In the genomic region with DNA sequence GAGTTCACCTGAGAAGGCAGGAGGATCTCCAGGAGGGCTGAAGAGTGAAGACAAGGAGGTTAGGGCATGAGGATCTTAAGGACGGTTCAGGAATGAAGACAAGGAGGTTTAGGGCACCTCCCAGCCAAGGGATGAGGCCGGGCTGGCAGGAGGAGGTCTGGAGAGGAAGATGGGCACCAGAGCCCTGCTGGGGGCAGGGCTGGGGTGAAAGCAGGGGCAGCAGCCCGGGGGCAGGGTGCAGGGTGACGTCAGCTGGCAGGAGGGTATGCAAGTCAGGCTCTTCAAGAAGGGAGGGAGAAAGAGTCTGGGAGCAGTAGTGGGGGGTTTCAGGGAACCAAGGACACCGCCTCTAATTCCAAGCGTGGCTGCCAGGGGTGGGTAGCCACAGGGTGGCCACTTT, we compare ENCODE assay signal across 17 cellular contexts.
DNase-seq lines count a peak whose midpoint lies in the region; ATAC-seq and TF ChIP-seq lines count a peak whose summit lies in the region.
"Had no signal": no experiment of that assay in that cellular context is flagged by ENCODE, and none has a peak within 500 bp of the region (broad histone marks: within the 10 kb centered on the region; RNA-seq: fewer than 3 reads in every experiment).

No MANE protein-coding gene starts in this region.

- H3K4me3 ChIP-seq in GM23338 (no peak overlapping the region), mesenchymal stem cell (ENCODE audit: insufficient read depth in 1 of 2, low read depth in 1 of 2, low read length in 2 of 2) (no peak overlapping the region)

- H3K79me1 ChIP-seq in mesenchymal stem cell (replicated peaks; ENCODE audit: low read length, poor library complexity, severe bottlenecking), result no peaks in the 10 kb centered on the region

- H3K14ac ChIP-seq in mesenchymal stem cell (ENCODE audit: low read length in 2 of 2), result no peak overlapping the region

- H3K27ac Mint-ChIP-seq in GM23338, result peak overlapping the region; percentile 63; the same call in 1 of the 2 replicates

- H3K27ac ChIP-seq in GM23338 (ENCODE audit: low read depth), result no peak overlapping the region
- no peak overlapping the region for H3K27ac ChIP-seq in mesenchymal stem cell (ENCODE audit: low read length, poor library complexity, severe bottlenecking)
- H3K27ac ChIP-seq in substantia nigra (ENCODE audit: low read depth, low read length, poor library complexity, severe bottlenecking), result peak overlapping the region; percentile 77
- H3K27ac ChIP-seq: C4-2B had no signal

- H2AFZ ChIP-seq in GM23338 (peak overlapping the region; percentile 28; the same call in 1 of the 2 replicates), mesenchymal stem cell (ENCODE audit: low read depth, low read length) (no peak overlapping the region)

- no peak overlapping the region for H2BK5ac ChIP-seq in mesenchymal stem cell (ENCODE audit: low read depth, low read length, poor library complexity, severe bottlenecking)

- peak overlapping the region; percentile 6 for H2BK15ac ChIP-seq in mesenchymal stem cell (ENCODE audit: low read depth, poor library complexity, severe bottlenecking)

- peak overlapping the region in 1 of 2 experiments; percentile 2 for H2BK12ac ChIP-seq in mesenchymal stem cell (ENCODE audit: low read length in 2 of 2)

- H3K18ac ChIP-seq in mesenchymal stem cell (ENCODE audit: low read depth in 1 of 2, low read length in 2 of 2), result no peak overlapping the region

- H3K9ac ChIP-seq in mesenchymal stem cell (ENCODE audit: low read length), result peak overlapping the region; percentile 83

- intact Hi-C loops in Right ventricle myocardium inferior (cut with DNase I), result no loop called here

- H3K4me1 ChIP-seq in GM23338 (ENCODE audit: insufficient read depth), result peaks cover 28% of the 10 kb centered on the region
- peaks cover 5% of the 10 kb centered on the region for H3K4me1 ChIP-seq in mesenchymal stem cell (ENCODE audit: control insufficient read depth, insufficient read depth, low read depth, low read length)

- no peak for ATAC-seq in GM23338
- ATAC-seq in Right ventricle myocardium inferior, result no peak
- ATAC-seq in omental fat pad (ENCODE audit: low FRiP score), result no peak
- ATAC-seq: HepG2 had no signal

- H4K20me1 ChIP-seq in GM23338 (replicated peaks; ENCODE audit: insufficient read depth), result no peaks in the 10 kb centered on the region

- peaks cover 29% of the 10 kb centered on the region for H3K9me3 Mint-ChIP-seq in GM23338

- no peak overlapping the region for H2AK5ac ChIP-seq in mesenchymal stem cell (ENCODE audit: low read length, severe bottlenecking)

- 70% methylated on average over 6 of the region's 6 CpGs for WGBS in mesenchymal stem cell

- no peaks in the 10 kb centered on the region for H3K79me2 ChIP-seq in GM23338 (replicated peaks; ENCODE audit: insufficient read depth)

- peak overlapping the region in 1 of 2 experiments; percentile 10 for H3K23ac ChIP-seq in mesenchymal stem cell (ENCODE audit: low read length in 2 of 2)

- H4K8ac ChIP-seq in mesenchymal stem cell (ENCODE audit: low read length), result no peak overlapping the region

- no peak for TF ChIP-seq CTCF in GM23338 (conservative IDR thresholded peaks at IDR 0.05; ENCODE audit: low read depth in 2 of 2)
- TF ChIP-seq CTCF in omental fat pad (IDR thresholded peaks at IDR 0.05), result no peak

- H2BK120ac ChIP-seq in mesenchymal stem cell (ENCODE audit: low read depth, low read length), result no peak overlapping the region

- H3F3A ChIP-seq in GM23338 (replicated peaks; ENCODE audit: low read depth), result no peaks in the 10 kb centered on the region

- peaks cover 38% of the 10 kb centered on the region for H3K4me1 Mint-ChIP-seq in GM23338

- H3K36me3 ChIP-seq in GM23338 (ENCODE audit: insufficient read depth) (no peaks in the 10 kb centered on the region; the same call in 1 of the 2 replicates), mesenchymal stem cell (ENCODE audit: control insufficient read depth in 1 of 2, insufficient read depth in 2 of 2, low read depth in 1 of 2, low read length in 2 of 2) (no peaks in the 10 kb centered on the region)

- no peak overlapping the region for H3K4ac ChIP-seq in mesenchymal stem cell (ENCODE audit: low read depth in 1 of 2, low read length in 2 of 2)

- H3K27me3 ChIP-seq in GM23338 (ENCODE audit: insufficient read depth), result no peaks in the 10 kb centered on the region
- H3K27me3 ChIP-seq in mesenchymal stem cell (ENCODE audit: control insufficient read depth in 1 of 2, insufficient read depth in 1 of 2, low read length in 2 of 2), result no peaks in the 10 kb centered on the region

- H3K4me3 Mint-ChIP-seq in GM23338, result no peak overlapping the region; the same call in 2 of the 3 replicates

- H3K4me2 ChIP-seq in GM23338 (no peak overlapping the region), mesenchymal stem cell (ENCODE audit: low read length, poor library complexity, severe bottlenecking) (no peak overlapping the region)

- peaks cover 26% of the 10 kb centered on the region; the same call in 1 of the 2 replicates for H3K9me2 ChIP-seq in GM23338 (ENCODE audit: insufficient read depth)

- H3K9me3 ChIP-seq in mesenchymal stem cell (ENCODE audit: control insufficient read depth, low read length), result no peaks in the 10 kb centered on the region

- H4K91ac ChIP-seq in mesenchymal stem cell (ENCODE audit: low read length), result peak overlapping the region; percentile 9

- peaks cover 8% of the 10 kb centered on the region for H3K27me3 Mint-ChIP-seq in GM23338 (ENCODE audit: insufficient read depth, low read depth, poor library complexity)

- peaks cover 18% of the 10 kb centered on the region for H3K36me3 Mint-ChIP-seq in GM23338 (ENCODE audit: low read depth)

- DNase-seq in GM23338 (ENCODE audit: low spot score) (no peak), astrocyte of the hippocampus (ENCODE audit: low read depth, low spot score) (peak; percentile 43), mesenchymal stem cell (no peak), substantia nigra (lab: John Stamatoyannopoulos, UW) (no peak), NCI-H1105 (lab: John Stamatoyannopoulos, UW) (no peak), Right ventricle myocardium inferior (ENCODE audit: missing footprints) (no peak), omental fat pad (ENCODE audit: low spot score) (no peak)
- DNase-seq: GF-D8, KG1, NCI-H1048, NCI-H146, NCI-H2081 treated with DMSO at 0.1 percent for 48 hours, NCI-H2227 treated with DMSO at 0.1 percent for 48 hours, NCI-H524, Right ventricle myocardium superior had no signal

TF ChIP-seq in GM23338, 12 proteins besides CTCF, POLR2A, EP300 and RAD21 (continues in another document):
- no peak for TF ChIP-seq STAT1 (IDR thresholded peaks at IDR 0.05; ENCODE audit: unreplicated experiment)
- no peak for TF ChIP-seq CREB1 (CRISPR knock-in tag; IDR thresholded peaks at IDR 0.05; ENCODE audit: low read depth)
- TF ChIP-seq EZH2 (IDR thresholded peaks at IDR 0.05; ENCODE audit: low read depth, unreplicated experiment), result no peak
- TF ChIP-seq POLR2AphosphoS5 (IDR thresholded peaks at IDR 0.05; ENCODE audit: low read depth), result no peak
- no peak for TF ChIP-seq ETS1 (IDR thresholded peaks at IDR 0.05)
